In genomic region chr6:7170117-7170732, GRCh38 we compare ENCODE assay signal across 21 cellular contexts.
DNase-seq lines count a peak whose midpoint lies in the region; ATAC-seq, FAIRE-seq and TF ChIP-seq lines count a peak whose summit lies in the region.
"Had no signal": no experiment of that assay in that cellular context is flagged by ENCODE, and none has a peak within 500 bp of the region (broad histone marks: within the 10 kb centered on the region; RNA-seq: fewer than 3 reads in every experiment).

No MANE protein-coding gene starts in this region.

- H3K27me3 ChIP-seq in cardiac muscle cell = no peaks in the 10 kb centered on the region
- no peaks in the 10 kb centered on the region for H3K27me3 ChIP-seq in H1 (replicated peaks in 1 of 4; ENCODE audit: control insufficient read depth in 3 of 4, extremely low read depth in 1 of 4, insufficient read depth in 3 of 4, low read length in 3 of 4)
- no peaks in the 10 kb centered on the region for H3K27me3 ChIP-seq in neutrophil

- peak overlapping the region; percentile 49 for H3K27ac ChIP-seq in cardiac muscle cell
- no peak overlapping the region for H3K27ac ChIP-seq in H1 (ENCODE audit: low read depth, low read length)
- peak overlapping the region; percentile 74 for H3K27ac ChIP-seq in neutrophil

- H3K56ac ChIP-seq in H1 (replicated peaks; ENCODE audit: insufficient read length, low read depth, low read length) = no peak overlapping the region

- H2BK15ac ChIP-seq in H1 (ENCODE audit: low read length) = peak overlapping the region; percentile 29; the same call in 1 of the 2 replicates

- 93% methylated on average over 6 of the region's 6 CpGs; no CpG with 5 or more reads in 1 of the 2 experiments for whole genome bisulfite sequencing in H1 (ENCODE audit: extremely low coverage in 1 of 2, insufficient coverage in 1 of 2, insufficient read length in 1 of 2, insufficient replicate concordance in 2 of 2, low coverage in 1 of 2, low lambda C conversion rate in 2 of 2, missing lambda C conversion rate in 1 of 2), 2 experiments

- intact Hi-C loops in Right ventricle myocardium superior (cut with DNase I) = no loop called here

- no peak overlapping the region for H4K5ac ChIP-seq in H1 (ENCODE audit: insufficient read length, low read depth, low read length)

- H2BK20ac ChIP-seq in H1 (ENCODE audit: low read length) = no peak overlapping the region

- no peak for TF ChIP-seq RAD21 in H1 (IDR thresholded peaks at IDR 0.05 in 1 of 2, conservative IDR thresholded peaks at IDR 0.05 in 1 of 2; ENCODE audit: low read depth in 2 of 2, low read length in 2 of 2)

- no peaks in the 10 kb centered on the region for H3K9me3 ChIP-seq in cardiac muscle cell (ENCODE audit: low read depth)
- no peaks in the 10 kb centered on the region for H3K9me3 ChIP-seq in H1 (ENCODE audit: insufficient read depth in 2 of 2, low read depth in 1 of 2, low read length in 1 of 2)
- no peaks in the 10 kb centered on the region for H3K9me3 ChIP-seq in neutrophil

- H2BK5ac ChIP-seq in H1 (ENCODE audit: low read depth, low read length) = 0 out of 2 replicates have a peak overlapping the region, but pooled peaks have one; percentile 16

- H3K27me3 Mint-ChIP-seq in type B pancreatic cell = no peaks in the 10 kb centered on the region
- H3K27me3 Mint-ChIP-seq: brain had no signal

- no peaks in the 10 kb centered on the region for H3K36me3 ChIP-seq in cardiac muscle cell
- H3K36me3 ChIP-seq in H1 (ENCODE audit: control insufficient read depth in 2 of 4, insufficient read depth in 4 of 4, low read length in 3 of 4) = no peaks in the 10 kb centered on the region; a peak in 1 of 8 replicates
- no peaks in the 10 kb centered on the region for H3K36me3 ChIP-seq in neutrophil

- CTCF ChIA-PET in H1 (lab: Charles Lee; ENCODE audit: partially characterized antibody) = interaction anchor here (0.6 to 1.3 kb wide), 4 partner anchors 12 to 68 kb away, joined by 3 to 5 read pairs (median 3); no protein-coding TSS in a partner anchor

- DNase-seq in cardiac muscle cell (ENCODE audit: low read depth in 1 of 2, low spot score in 1 of 2) (no peak), Right ventricle myocardium superior (no peak), H1 (ENCODE audit: low read depth in 1 of 2, low spot score in 2 of 2) (no peak), type B pancreatic cell (ENCODE audit: extremely low spot score, unreplicated experiment) (no peak), NCI-H146 treated with DMSO at 0.1 percent for 48 hours (lab: John Stamatoyannopoulos, UW; ENCODE audit: unreplicated experiment) (no peak), SW 1271 (lab: John Stamatoyannopoulos, UW) (no peak), NCI-H345 (lab: John Stamatoyannopoulos, UW) (no peak)
- DNase-seq: activated CD4-positive, alpha-beta T cell treated with anti-CD3 and anti-CD28 coated beads, Interleukin-2, amount 50 U/mL, for 48 hours; activated effector memory CD4-positive, alpha-beta T cell treated with Interleukin-2 at 50 U/mL for 16 hours; COR-L47; effector memory CD4-positive, alpha-beta T cell; foreskin fibroblast; GF-D8; NCI-H1048; NK-92 treated with Interleukin-12 subunit alpha and Interleukin-12 subunit beta, amount 100 ng/mL, for 24 hours; SIG-M5; stimulated activated CD8-positive, alpha-beta memory T cell treated with anti-CD3 and anti-CD28 coated beads, Interleukin-4, amount 100 ng/mL, for 48 hours had no signal

- no peak for ATAC-seq in Right ventricle myocardium superior (ENCODE audit: poor library complexity)

- 0 out of 2 replicates have a peak overlapping the region, but pooled peaks have one; percentile 0 for H4K8ac ChIP-seq in H1 (ENCODE audit: extremely low read depth, insufficient read depth, low read length)

- H3K9ac ChIP-seq in H1 (replicated peaks in 1 of 4; ENCODE audit: extremely low read depth in 1 of 4, low read depth in 3 of 4, low read length in 3 of 4) = no peak overlapping the region

- H2AK5ac ChIP-seq in H1 (ENCODE audit: low read depth, low read length) = no peak overlapping the region

- POLR2A ChIA-PET in H1 (lab: Charles Lee; ENCODE audit: partially characterized antibody) = interaction anchor here (1.0 to 1.6 kb wide), 3 partner anchors 8 to 60 kb away, joined by 3 to 6 read pairs (median 3); no protein-coding TSS in a partner anchor

- no peak overlapping the region for H2AFZ ChIP-seq in H1 (ENCODE audit: low read length)

- no peaks in the 10 kb centered on the region for H3K36me3 Mint-ChIP-seq in type B pancreatic cell
- H3K36me3 Mint-ChIP-seq: brain had no signal

- no peak overlapping the region for H2BK12ac ChIP-seq in H1 (ENCODE audit: low read depth, low read length)

- H3K4me1 ChIP-seq in cardiac muscle cell (ENCODE audit: low read depth) (peaks cover 45% of the 10 kb centered on the region), H1 (replicated peaks in 1 of 4; ENCODE audit: control insufficient read depth in 3 of 4, insufficient read depth in 4 of 4, low read length in 3 of 4) (peaks cover 0 to 27% (median 25%) of the 10 kb centered on the region in 4 experiments; a peak in 6 of 7 replicates), neutrophil (ENCODE audit: control insufficient read depth in 1 of 2, insufficient read depth in 1 of 2, low read depth in 1 of 2, low read length in 1 of 2) (peaks cover 57 to 63% of the 10 kb centered on the region in 2 experiments)

- no peak overlapping the region for H3K18ac ChIP-seq in H1 (ENCODE audit: extremely low read depth, low read length)

- no peak overlapping the region for H3K4me2 ChIP-seq in H1 (ENCODE audit: insufficient read depth in 1 of 2, low read depth in 2 of 2, low read length in 2 of 2)

- no peak for FAIRE-seq in H1 (lab: Jason Lieb, UNC)
- FAIRE-seq: A204.1, urothelium cell line had no signal

- peaks cover 24% of the 10 kb centered on the region for H3K79me1 ChIP-seq in H1 (ENCODE audit: low read depth, low read length)

- peaks cover 0 to 72% of the 10 kb centered on the region in 2 experiments; a peak in 2 of 4 replicates for H3K79me2 ChIP-seq in H1 (ENCODE audit: control insufficient read depth in 1 of 2, insufficient read depth in 2 of 2, low read length in 2 of 2)

- no peaks in the 10 kb centered on the region for H3K9me3 Mint-ChIP-seq in type B pancreatic cell
- H3K9me3 Mint-ChIP-seq: brain had no signal

- no peak for TF ChIP-seq EP300 in H1 (IDR thresholded peaks at IDR 0.05; ENCODE audit: borderline replicate concordance in 1 of 2, low read depth in 2 of 2, low read length in 2 of 2)

- no peak overlapping the region for H3K4ac ChIP-seq in H1 (replicated peaks; ENCODE audit: insufficient read length, low read depth, low read length)

- TF ChIP-seq POLR2A in H1 (IDR thresholded peaks at IDR 0.05; ENCODE audit: control extremely low read depth in 1 of 2, low read depth in 2 of 2, low read length in 2 of 2) = no peak

- peaks cover 2 to 6% of the 10 kb centered on the region in 2 experiments for H4K20me1 ChIP-seq in H1 (replicated peaks in 1 of 2; ENCODE audit: control insufficient read depth in 1 of 2, insufficient read depth in 2 of 2, low read length in 2 of 2)

- TF ChIP-seq CTCF in cardiac muscle cell (IDR thresholded peaks at IDR 0.05; ENCODE audit: low read depth, low read length) (no peak), H1 (IDR thresholded peaks at IDR 0.05; ENCODE audit: control extremely low read depth in 1 of 3, insufficient read depth in 1 of 3, low read depth in 1 of 3, low read length in 3 of 3) (no peak), neutrophil (IDR thresholded peaks at IDR 0.05) (no peak), type B pancreatic cell (conservative IDR thresholded peaks at IDR 0.05) (no peak)

- no peak overlapping the region for H4K91ac ChIP-seq in H1 (replicated peaks; ENCODE audit: insufficient read length, low read length)

- no peak overlapping the region for H3K4me3 ChIP-seq in cardiac muscle cell
- H3K4me3 ChIP-seq in H1 (ENCODE audit: extremely low read depth in 1 of 4, insufficient read depth in 2 of 4, low read depth in 3 of 4, low read length in 4 of 4) = no peak overlapping the region
- H3K4me3 ChIP-seq in neutrophil (ENCODE audit: low read depth in 1 of 2, low read length in 1 of 2) = no peak overlapping the region

- no peaks in the 10 kb centered on the region; the same call in 1 of the 2 replicates for H3K23me2 ChIP-seq in H1 (ENCODE audit: low read depth, low read length)

- peak overlapping the region; percentile 77 for H3K27ac Mint-ChIP-seq in type B pancreatic cell

- H3K4me1 Mint-ChIP-seq in type B pancreatic cell (ENCODE audit: unreplicated experiment) = peaks cover 58% of the 10 kb centered on the region

- H3K14ac ChIP-seq in H1 (ENCODE audit: insufficient read length) = no peak overlapping the region

- H3K4me3 Mint-ChIP-seq in type B pancreatic cell = no peak overlapping the region
- H3K4me3 Mint-ChIP-seq: brain had no signal

- no peak overlapping the region for H3K23ac ChIP-seq in H1 (ENCODE audit: insufficient read length)

- no peak overlapping the region for H2BK120ac ChIP-seq in H1 (replicated peaks; ENCODE audit: low read depth, low read length)

TF ChIP-seq in H1, 55 proteins besides CTCF, POLR2A, EP300 and RAD21:
- TF ChIP-seq FOSL1 (IDR thresholded peaks at IDR 0.05; ENCODE audit: insufficient read depth, low read depth, low read length) = no peak
